In genomic region chr1:156928043-156928602, GRCh38 we compare ENCODE assay signal across 1 cellular context.
TF ChIP-seq lines count a peak whose summit lies in the region.

No MANE protein-coding gene starts in this region.

TF ChIP-seq in K562, 482 proteins besides CTCF, POLR2A, EP300 and RAD21 (continues in another document):
- no peak for TF ChIP-seq CBX5 (IDR thresholded peaks at IDR 0.05; ENCODE audit: borderline replicate concordance, low read depth)
- TF ChIP-seq MYBL2 (IDR thresholded peaks at IDR 0.05; ENCODE audit: low read depth), result no peak
- TF ChIP-seq MYBL2 (CRISPR knock-in tag; IDR thresholded peaks at IDR 0.05; ENCODE audit: borderline replicate concordance), result no peak
- TF ChIP-seq MLLT1 (IDR thresholded peaks at IDR 0.05), result 0 out of 4 replicates have a peak, but pooled peaks of 1 of the 2 experiments have one; percentile 30
- TF ChIP-seq ZBTB7A (IDR thresholded peaks at IDR 0.05; ENCODE audit: borderline replicate concordance, control insufficient read depth, low read depth, low read length), result peak; percentile 96; the same call in 1 of the 2 replicates
- no peak for TF ChIP-seq POLR2AphosphoS2 (IDR thresholded peaks at IDR 0.05; ENCODE audit: low read length)
- no peak for TF ChIP-seq PKNOX1 (IDR thresholded peaks at IDR 0.05)
- no peak for TF ChIP-seq ZNF511 (CRISPR knock-in tag; IDR thresholded peaks at IDR 0.05)
- no peak for TF ChIP-seq ZBTB2 (IDR thresholded peaks at IDR 0.05)
- no peak for TF ChIP-seq COPS2 (conservative IDR thresholded peaks at IDR 0.05)
- TF ChIP-seq IFI16 (CRISPR knock-in tag; IDR thresholded peaks at IDR 0.05), result no peak
- no peak for TF ChIP-seq CC2D1A (IDR thresholded peaks at IDR 0.05)
- no peak for TF ChIP-seq ZNF232 (CRISPR knock-in tag; IDR thresholded peaks at IDR 0.05)
- 0 out of 2 replicates have a peak, but pooled peaks have one; percentile 34 for TF ChIP-seq HLTF (IDR thresholded peaks at IDR 0.05)
- TF ChIP-seq ZNF24 (IDR thresholded peaks at IDR 0.05), result no peak
- TF ChIP-seq ILK (tag; IDR thresholded peaks at IDR 0.05; ENCODE audit: borderline replicate concordance, low read depth), result no peak
- TF ChIP-seq ARNT (IDR thresholded peaks at IDR 0.05), result 0 out of 4 replicates have a peak, but pooled peaks of 1 of the 2 experiments have one; percentile 39
- TF ChIP-seq CBFA2T2 (conservative IDR thresholded peaks at IDR 0.05), result no peak
- no peak for TF ChIP-seq BCL6 (CRISPR knock-in tag; IDR thresholded peaks at IDR 0.05)
- TF ChIP-seq PREB (CRISPR knock-in tag; IDR thresholded peaks at IDR 0.05), result no peak
- no peak for TF ChIP-seq CREB1 (IDR thresholded peaks at IDR 0.05)
- TF ChIP-seq CREB1 (CRISPR knock-in tag; IDR thresholded peaks at IDR 0.05), result no peak
- TF ChIP-seq ZC3H8 (IDR thresholded peaks at IDR 0.05), result no peak
- no peak for TF ChIP-seq HDAC8 (tag; IDR thresholded peaks at IDR 0.05)
- TF ChIP-seq MIER1 (IDR thresholded peaks at IDR 0.05; ENCODE audit: low read depth), result no peak
- TF ChIP-seq ZNF79 (CRISPR knock-in tag; IDR thresholded peaks at IDR 0.05; ENCODE audit: low read depth), result no peak
- no peak for TF ChIP-seq CREB5 (CRISPR knock-in tag; IDR thresholded peaks at IDR 0.05)
- TF ChIP-seq HDAC2 (IDR thresholded peaks at IDR 0.05), result no peak
- no peak for TF ChIP-seq ZNF395 (CRISPR knock-in tag; IDR thresholded peaks at IDR 0.05)
- no peak for TF ChIP-seq RBM15 (IDR thresholded peaks at IDR 0.05; ENCODE audit: insufficient read depth, low read length)
- TF ChIP-seq CREBBP (IDR thresholded peaks at IDR 0.05; ENCODE audit: low read depth, low read length), result no peak
- TF ChIP-seq TAF1 (IDR thresholded peaks at IDR 0.05; ENCODE audit: control insufficient read depth, extremely low read depth, insufficient read depth, low read length, severe bottlenecking), result no peak
- TF ChIP-seq ZNF699 (CRISPR knock-in tag; IDR thresholded peaks at IDR 0.05; ENCODE audit: insufficient replicate concordance), result no peak
- no peak for TF ChIP-seq HOMEZ (CRISPR knock-in tag; IDR thresholded peaks at IDR 0.05)
- TF ChIP-seq PRPF4 (IDR thresholded peaks at IDR 0.05; ENCODE audit: insufficient read depth, low read depth, low read length, poor library complexity, severe bottlenecking), result no peak
- TF ChIP-seq ZNF408 (CRISPR knock-in tag; IDR thresholded peaks at IDR 0.05; ENCODE audit: low read depth), result no peak
- no peak for TF ChIP-seq CBX1 (IDR thresholded peaks at IDR 0.05; ENCODE audit: low read depth)
- no peak for TF ChIP-seq RFX7 (CRISPR knock-in tag; IDR thresholded peaks at IDR 0.05)
- 0 out of 2 replicates have a peak, but pooled peaks have one; percentile 19 for TF ChIP-seq NR2C1 (IDR thresholded peaks at IDR 0.05)
- no peak for TF ChIP-seq NR2C1 (tag; IDR thresholded peaks at IDR 0.05)
- no peak for TF ChIP-seq NEUROD1 (IDR thresholded peaks at IDR 0.05; ENCODE audit: borderline replicate concordance, low read depth, low read length, partially characterized antibody)
- no peak for TF ChIP-seq PBX2 (CRISPR knock-in tag; IDR thresholded peaks at IDR 0.05; ENCODE audit: low read depth)
- TF ChIP-seq PBX2 (tag; conservative IDR thresholded peaks at IDR 0.05; ENCODE audit: low read depth), result no peak
- no peak for TF ChIP-seq ZNF830 (CRISPR knock-in tag; IDR thresholded peaks at IDR 0.05)
- TF ChIP-seq ATF7 (IDR thresholded peaks at IDR 0.05), result no peak
- TF ChIP-seq ZNF280B (CRISPR knock-in tag; IDR thresholded peaks at IDR 0.05), result no peak
- TF ChIP-seq CHD4 (IDR thresholded peaks at IDR 0.05; ENCODE audit: insufficient read depth, insufficient replicate concordance, low read depth, low read length, poor library complexity, severe bottlenecking), result no peak
- TF ChIP-seq ZNF347 (CRISPR knock-in tag; IDR thresholded peaks at IDR 0.05; ENCODE audit: low read depth), result no peak
- no peak for TF ChIP-seq TFAM (CRISPR knock-in tag; conservative IDR thresholded peaks at IDR 0.05)
- TF ChIP-seq DIDO1 (tag; IDR thresholded peaks at IDR 0.05; ENCODE audit: low read depth), result no peak
- TF ChIP-seq EWSR1 (IDR thresholded peaks at IDR 0.05; ENCODE audit: borderline replicate concordance, low read depth, partially characterized antibody), result no peak
- no peak for TF ChIP-seq TEAD4 (IDR thresholded peaks at IDR 0.05; ENCODE audit: low read length)
- TF ChIP-seq TEAD4 (CRISPR knock-in tag; IDR thresholded peaks at IDR 0.05; ENCODE audit: borderline replicate concordance), result no peak
- no peak for TF ChIP-seq RBM14 (IDR thresholded peaks at IDR 0.05; ENCODE audit: borderline replicate concordance, insufficient read depth, low read depth, low read length)
- TF ChIP-seq ZNF740 (CRISPR knock-in tag; IDR thresholded peaks at IDR 0.05), result peak; percentile 43; the same call in 1 of the 2 replicates
- no peak for TF ChIP-seq ZNF740 (tag; IDR thresholded peaks at IDR 0.05)
